In genomic region chr3:8485943-8486342, GRCh38 we compare ENCODE assay signal across 21 cellular contexts. TPM values are rescaled to one million over a fixed set of nuclear protein-coding genes. Genes with fewer than 3 reads are reported as not detected.
DNase-seq lines count a peak whose midpoint lies in the region; TF ChIP-seq lines count a peak whose summit lies in the region.
"Had no signal": no experiment of that assay in that cellular context is flagged by ENCODE, and none has a peak within 500 bp of the region (broad histone marks: within the 10 kb centered on the region; RNA-seq: fewer than 3 reads in every experiment).

No MANE protein-coding gene starts in this region.

- H3K27me3 ChIP-seq in SJSA1 (replicated peaks): no peaks in the 10 kb centered on the region
- H3K27me3 ChIP-seq in esophagus squamous epithelium: no peaks in the 10 kb centered on the region
- no peaks in the 10 kb centered on the region for H3K27me3 ChIP-seq in tibial artery
- no peaks in the 10 kb centered on the region for H3K27me3 ChIP-seq in vagina
- no peaks in the 10 kb centered on the region for H3K27me3 ChIP-seq in Peyer's patch
- H3K27me3 ChIP-seq: BE2C had no signal

- peak overlapping the region; percentile 76 for H3K27ac ChIP-seq in SJSA1
- H3K27ac ChIP-seq in esophagus squamous epithelium: peak overlapping the region in 3 of 4 donors; percentile 21 to 77 (median 66)
- H3K27ac ChIP-seq in tibial artery: peak overlapping the region; percentile 81 to 88
- no peak overlapping the region for H3K27ac ChIP-seq in vagina
- H3K27ac ChIP-seq in Peyer's patch: no peak overlapping the region
- H3K27ac ChIP-seq: A549, HL-60 had no signal

- H3K4me3 Mint-ChIP-seq in osteocyte (ENCODE audit: unreplicated experiment): no peak overlapping the region

- DNase-seq in SJSA1 (ENCODE audit: low read depth in 1 of 2, low spot score in 2 of 2) (no peak), esophagus squamous epithelium (lab: John Stamatoyannopoulos, UW) (no peak), osteocyte (ENCODE audit: extremely low spot score, unreplicated experiment) (no peak), tibial artery (no peak), vagina (ENCODE audit: extremely low spot score in 2 of 2) (no peak), NCI-H2171 (lab: John Stamatoyannopoulos, UW) (no peak), Peyer's patch (no peak)
- no peak for DNase-seq in activated CD4-positive, alpha-beta T cell treated with anti-CD3 and anti-CD28 coated beads for 1 hour
- DNase-seq: BE2C; DMS79; H7; KBM-7; NCI-H1092 treated with DMSO at 0.1 percent for 48 hours; NCI-H1436 treated with DMSO at 0.1 percent for 48 hours; NCI-H1930; NCI-H226; NCI-H510A treated with DMSO at 0.1 percent for 48 hours; NCI-H748 treated with DMSO at 0.1 percent for 48 hours; NK-92 treated with Interleukin-12 subunit alpha and Interleukin-12 subunit beta, amount 100 ng/mL, for 24 hours had no signal

- WGBS in esophagus squamous epithelium, 2 donors: 68 to 82% methylated on average over 3 of the region's 3 CpGs

- H3K4me3 ChIP-seq in SJSA1: no peak overlapping the region
- no peak overlapping the region for H3K4me3 ChIP-seq in esophagus squamous epithelium
- no peak overlapping the region for H3K4me3 ChIP-seq in tibial artery
- H3K4me3 ChIP-seq in vagina: no peak overlapping the region
- no peak overlapping the region for H3K4me3 ChIP-seq in Peyer's patch
- H3K4me3 ChIP-seq: A549 had no signal

- H3K4me1 ChIP-seq in SJSA1 (replicated peaks) (peaks cover 57% of the 10 kb centered on the region), esophagus squamous epithelium (peaks cover 1 to 48% (median 9%) of the 10 kb centered on the region in 3 donors), tibial artery (peaks cover 0 to 92% (median 55%) of the 10 kb centered on the region in 4 donors), vagina (peaks cover 45% of the 10 kb centered on the region), Peyer's patch (peaks cover 0 to 4% (median 0%) of the 10 kb centered on the region in 4 donors)

- peaks cover 76% of the 10 kb centered on the region for H3K4me1 Mint-ChIP-seq in osteocyte (ENCODE audit: unreplicated experiment)

- H3K9me3 ChIP-seq in SJSA1 (replicated peaks): no peaks in the 10 kb centered on the region
- no peaks in the 10 kb centered on the region for H3K9me3 ChIP-seq in esophagus squamous epithelium
- H3K9me3 ChIP-seq in tibial artery: peaks cover 0 to 4% (median 0%) of the 10 kb centered on the region in 3 donors
- H3K9me3 ChIP-seq in vagina: no peaks in the 10 kb centered on the region
- H3K9me3 ChIP-seq in Peyer's patch: no peaks in the 10 kb centered on the region
- H3K9me3 ChIP-seq: A549, BE2C had no signal

- TF ChIP-seq CTCF in esophagus squamous epithelium (IDR thresholded peaks at IDR 0.05) (no peak), osteocyte (IDR thresholded peaks at IDR 0.05) (no peak), tibial artery (IDR thresholded peaks at IDR 0.05) (no peak), vagina (IDR thresholded peaks at IDR 0.05) (no peak), Peyer's patch (IDR thresholded peaks at IDR 0.05) (no peak)

- H3K36me3 ChIP-seq in SJSA1: no peaks in the 10 kb centered on the region
- no peaks in the 10 kb centered on the region for H3K36me3 ChIP-seq in esophagus squamous epithelium
- H3K36me3 ChIP-seq in tibial artery: no peaks in the 10 kb centered on the region
- no peaks in the 10 kb centered on the region for H3K36me3 ChIP-seq in vagina
- H3K36me3 ChIP-seq in Peyer's patch: no peaks in the 10 kb centered on the region
- H3K36me3 ChIP-seq: BE2C had no signal

- peaks cover 16% of the 10 kb centered on the region for H3K9me3 Mint-ChIP-seq in osteocyte (ENCODE audit: unreplicated experiment)

- no peak for TF ChIP-seq POLR2A in esophagus squamous epithelium (IDR thresholded peaks at IDR 0.05)
- no peak for TF ChIP-seq POLR2A in vagina (IDR thresholded peaks at IDR 0.05)
- no peak for TF ChIP-seq POLR2A in Peyer's patch (IDR thresholded peaks at IDR 0.05)

- H3K27me3 Mint-ChIP-seq in osteocyte (ENCODE audit: unreplicated experiment): no peaks in the 10 kb centered on the region

- peaks cover 12% of the 10 kb centered on the region for H3K36me3 Mint-ChIP-seq in osteocyte (ENCODE audit: unreplicated experiment)

- intact Hi-C loops in esophagus squamous epithelium (cut with DNase I) (no loop called here), tibial artery (cut with DNase I; ENCODE audit: low total_unique reads) (no loop called here), vagina (cut with DNase I) (no loop called here)

- peak overlapping the region; percentile 87 for H3K27ac Mint-ChIP-seq in osteocyte (ENCODE audit: unreplicated experiment)

RNA-seq across cellular contexts. Expression of gene LMCD1, which starts 15.7 kb away (rescaled TPM):
- total RNA-seq in SJSA1 (2014; rRNA removed; shearing (Covaris generic)): 6.0 and 15.6 TPM in 2 replicates
- total RNA-seq in esophagus squamous epithelium (10 to 100 TPM; 23.3 to 52.8 (median 34.8) TPM), osteocyte (135 and 136 TPM in 2 replicates), vagina (78.3 TPM), Peyer's patch (10 to 100 TPM in 2 of 4 donors, 1 to 10 TPM in 2; 1.6 to 90.8 (median 12.3) TPM)

Comparison
In these comparisons a context has a peak if more than half of its experiments do, and no peak if none do; other contexts are left out.
1. H3K27ac ChIP-seq: peak in SJSA1 (single experiment), esophagus squamous epithelium (3 of 4) and tibial artery (2 of 2); none in vagina (single experiment) and Peyer's patch (0 of 4).